ENCODE assay signal across 8 cellular contexts in the genomic region with DNA sequence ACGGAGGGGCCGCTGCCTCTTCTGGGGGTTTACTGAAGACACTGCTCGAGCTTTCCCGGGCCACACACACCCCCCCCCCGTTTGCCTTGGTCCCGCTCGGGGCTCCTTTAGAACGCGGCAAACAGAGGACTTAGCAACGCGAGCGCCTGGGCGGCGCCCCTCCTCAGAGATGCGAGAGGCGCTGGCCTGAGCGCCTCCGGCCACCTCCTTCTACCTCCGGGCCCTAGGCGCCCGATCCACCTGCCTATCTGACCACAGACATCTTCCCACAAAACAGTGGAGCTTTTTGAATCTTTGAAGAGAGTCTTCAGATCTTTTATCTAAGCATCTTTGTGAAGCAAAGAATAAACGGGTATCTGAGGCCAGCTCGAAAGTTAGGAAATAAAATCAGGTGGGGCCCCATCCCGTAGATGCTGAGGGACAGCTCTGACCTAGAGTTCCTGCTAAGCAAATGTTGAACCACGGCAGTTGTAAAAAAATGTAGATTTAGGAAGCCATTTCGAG. TPM values are rescaled to one million over a fixed set of nuclear protein-coding genes. Genes with fewer than 3 reads are reported as not detected.
DNase-seq lines count a peak whose midpoint lies in the region; ATAC-seq and TF ChIP-seq lines count a peak whose summit lies in the region.

No MANE protein-coding gene starts in this region.

- no peak for TF ChIP-seq CTCF in CD4-positive, alpha-beta T cell (IDR thresholded peaks at IDR 0.05)
- TF ChIP-seq CTCF in WERI-Rb-1 (IDR thresholded peaks at IDR 0.05; ENCODE audit: low read depth, low read length) (no peak), tibial nerve (IDR thresholded peaks at IDR 0.05) (no peak)

- ATAC-seq in CD4-positive, alpha-beta T cell (ENCODE audit: poor library complexity) = peak; percentile 59
- ATAC-seq in GM18873 (IDR thresholded peaks at IDR 0.05; ENCODE audit: low FRiP score, unreplicated experiment) (peak; percentile 69), HG03066 (IDR thresholded peaks at IDR 0.05; ENCODE audit: low read depth, unreplicated experiment) (peak; percentile 81), esophagus mucosa (peak; percentile 81)

- H3K36me3 Mint-ChIP-seq in CD4-positive, alpha-beta T cell (ENCODE audit: low read depth) = no peaks in the 10 kb centered on the region

- H3K27ac ChIP-seq in CD4-positive, alpha-beta T cell (ENCODE audit: low read depth, low read length) = no peak overlapping the region
- H3K27ac ChIP-seq in WERI-Rb-1 = peak overlapping the region; percentile 98
- peak overlapping the region; percentile 77 to 94 (median 82) for H3K27ac ChIP-seq in tibial nerve

- DNase-seq in CD4-positive, alpha-beta T cell = peak in 2 of 10 experiments; percentile 7 to 45
- DNase-seq in NCI-H2081 (lab: John Stamatoyannopoulos, UW) = peak; percentile 91 to 93
- DNase-seq in WERI-Rb-1 = peak; percentile 90
- DNase-seq in tibial nerve (ENCODE audit: low spot score in 2 of 2) = peak; percentile 40 to 49

- peaks cover 18% of the 10 kb centered on the region for H3K4me1 Mint-ChIP-seq in CD4-positive, alpha-beta T cell (ENCODE audit: low read depth)

- intact Hi-C loops in CD4-positive, alpha-beta T cell (cut with DNase I, micrococcal nuclease) = no loop called here

- H3K4me1 ChIP-seq in mononuclear cell (ENCODE audit: insufficient read depth, low read length) = peaks cover 12% of the 10 kb centered on the region
- H3K4me1 ChIP-seq in tibial nerve = peaks cover 0 to 28% (median 3%) of the 10 kb centered on the region in 4 donors

- H3K36me3 ChIP-seq in WERI-Rb-1 (peaks cover 10% of the 10 kb centered on the region), tibial nerve (no peaks in the 10 kb centered on the region)

- TF ChIP-seq EP300 in tibial nerve (IDR thresholded peaks at IDR 0.05) = peak in 1 of 2 donors; percentile 87

- H3K9me3 Mint-ChIP-seq in CD4-positive, alpha-beta T cell = no peaks in the 10 kb centered on the region

- peak; percentile 22 to 57 for TF ChIP-seq POLR2A in tibial nerve (IDR thresholded peaks at IDR 0.05)

- H3K4me3 ChIP-seq in WERI-Rb-1 (ENCODE audit: low read depth, low read length) (peak overlapping the region; percentile 92), mononuclear cell (ENCODE audit: low read length) (peak overlapping the region; percentile 44), tibial nerve (peak overlapping the region; percentile 69 to 96 (median 84))

- CTCF ChIA-PET in CD4-positive, alpha-beta T cell (lab: Charles Lee) = no interaction called here

- no peak overlapping the region for H3K27ac Mint-ChIP-seq in CD4-positive, alpha-beta T cell

- peak overlapping the region; percentile 84 for H3K4me3 Mint-ChIP-seq in CD4-positive, alpha-beta T cell

- peaks cover 74% of the 10 kb centered on the region for H3K27me3 Mint-ChIP-seq in CD4-positive, alpha-beta T cell

- H3K9me3 ChIP-seq in CD4-positive, alpha-beta T cell (ENCODE audit: control insufficient read depth, low read length) = no peaks in the 10 kb centered on the region
- H3K9me3 ChIP-seq in WERI-Rb-1 (ENCODE audit: severe bottlenecking) (no peaks in the 10 kb centered on the region), mononuclear cell (ENCODE audit: low read depth, low read length) (no peaks in the 10 kb centered on the region), tibial nerve (no peaks in the 10 kb centered on the region)

- H3K27me3 ChIP-seq in CD4-positive, alpha-beta T cell (ENCODE audit: control insufficient read depth, insufficient read depth, low read length) = peaks cover 56% of the 10 kb centered on the region
- no peaks in the 10 kb centered on the region for H3K27me3 ChIP-seq in WERI-Rb-1 (ENCODE audit: insufficient read depth, low read depth, severe bottlenecking)
- H3K27me3 ChIP-seq in mononuclear cell (ENCODE audit: insufficient read depth, low read length) = peaks cover 44% of the 10 kb centered on the region
- no peaks in the 10 kb centered on the region for H3K27me3 ChIP-seq in tibial nerve

- POLR2A ChIA-PET in CD4-positive, alpha-beta T cell (lab: Charles Lee) = no interaction called here

- WGBS in tibial nerve, 2 donors = 2 to 5% methylated on average over 8 to 26 of the region's 26 CpGs

RNA-seq across cellular contexts. Expression of gene TTLL7, which starts 0.4 kb away (rescaled TPM):
- not detected for total RNA-seq in CD4-positive, alpha-beta T cell
- total RNA-seq in esophagus mucosa = 2.2 TPM
- total RNA-seq in mononuclear cell = 0.84 TPM
- 10 to 100 TPM in 2 of 4 donors, 1 to 10 TPM in 2; 8.4 to 21.6 (median 12.0) TPM for total RNA-seq in tibial nerve
